ENCODE assay signal across 19 cellular contexts in genomic region chr12:88472248-88472647, GRCh38.
DNase-seq lines count a peak whose midpoint lies in the region; ATAC-seq, FAIRE-seq and TF ChIP-seq lines count a peak whose summit lies in the region.
"Had no signal": no experiment of that assay in that cellular context is flagged by ENCODE, and none has a peak within 500 bp of the region (broad histone marks: within the 10 kb centered on the region; RNA-seq: fewer than 3 reads in every experiment).

No MANE protein-coding gene starts in this region.

- H3K27me3 ChIP-seq in bronchial epithelial cell (ENCODE audit: control insufficient read depth, insufficient read depth, low read length) (no peaks in the 10 kb centered on the region), mesenchymal stem cell (ENCODE audit: control insufficient read depth in 1 of 2, insufficient read depth in 1 of 2, low read length in 2 of 2) (no peaks in the 10 kb centered on the region), heart right ventricle (no peaks in the 10 kb centered on the region), right lobe of liver (no peaks in the 10 kb centered on the region)
- H3K27me3 ChIP-seq: gastrocnemius medialis had no signal

- H3K4me1 ChIP-seq in mesenchymal stem cell (ENCODE audit: control insufficient read depth, insufficient read depth, low read depth, low read length) (no peaks in the 10 kb centered on the region), heart right ventricle (peaks cover 0 to 17% (median 0%) of the 10 kb centered on the region in 9 donors), right lobe of liver (no peaks in the 10 kb centered on the region)
- H3K4me1 ChIP-seq: lower lobe of right lung had no signal

- H3K27ac ChIP-seq in mesenchymal stem cell (ENCODE audit: low read length, poor library complexity, severe bottlenecking) (no peak overlapping the region), heart right ventricle (no peak overlapping the region), right lobe of liver (no peak overlapping the region)
- H3K27ac ChIP-seq: gastrocnemius medialis, lower lobe of right lung had no signal

- no peak overlapping the region for H2BK12ac ChIP-seq in mesenchymal stem cell (ENCODE audit: low read length in 2 of 2)

- TF ChIP-seq CTCF in bronchial epithelial cell (IDR thresholded peaks at IDR 0.05; ENCODE audit: insufficient read depth, low read length, severe bottlenecking), result no peak
- no peak for TF ChIP-seq CTCF in heart right ventricle (IDR thresholded peaks at IDR 0.05)
- no peak for TF ChIP-seq CTCF in right lobe of liver (IDR thresholded peaks at IDR 0.05)

- H3K79me1 ChIP-seq in mesenchymal stem cell (replicated peaks; ENCODE audit: low read length, poor library complexity, severe bottlenecking), result no peaks in the 10 kb centered on the region

- H3K4me3 ChIP-seq in bronchial epithelial cell (ENCODE audit: low read depth, low read length) (no peak overlapping the region), mesenchymal stem cell (ENCODE audit: insufficient read depth in 1 of 2, low read depth in 1 of 2, low read length in 2 of 2) (no peak overlapping the region), heart right ventricle (no peak overlapping the region), right lobe of liver (no peak overlapping the region)
- H3K4me3 ChIP-seq: gastrocnemius medialis, lower lobe of right lung had no signal

- H3K18ac ChIP-seq in mesenchymal stem cell (ENCODE audit: low read depth in 1 of 2, low read length in 2 of 2), result no peak overlapping the region

- no peak overlapping the region for H2BK15ac ChIP-seq in mesenchymal stem cell (ENCODE audit: low read depth, poor library complexity, severe bottlenecking)

- H3K4me2 ChIP-seq in mesenchymal stem cell (ENCODE audit: low read length, poor library complexity, severe bottlenecking), result no peak overlapping the region

- H3K9ac ChIP-seq in mesenchymal stem cell (ENCODE audit: low read length), result peak overlapping the region; percentile 42

- no peak overlapping the region for H4K8ac ChIP-seq in mesenchymal stem cell (ENCODE audit: low read length)

- H2AFZ ChIP-seq in mesenchymal stem cell (ENCODE audit: low read depth, low read length), result no peak overlapping the region

- no peak overlapping the region for H3K14ac ChIP-seq in mesenchymal stem cell (ENCODE audit: low read length in 2 of 2)

- no peak for TF ChIP-seq POLR2A in right lobe of liver (IDR thresholded peaks at IDR 0.05)

- DNase-seq in ELR (ENCODE audit: low read depth) (peak; percentile 52), M059J (ENCODE audit: low read depth) (peak; percentile 22), bronchial epithelial cell (ENCODE audit: low read depth) (peak; percentile 49), mesenchymal stem cell (no peak), posterior cingulate gyrus (no peak), heart right ventricle (no peak), right lobe of liver (no peak), NCI-H510A treated with DMSO at 0.1 percent for 48 hours (lab: John Stamatoyannopoulos, UW) (no peak)
- DNase-seq: activated B cell treated with CpG ODN at 0.5 μM for 24 hours; activated naive CD8-positive, alpha-beta T cell treated with anti-CD3 and anti-CD28 coated beads, Interleukin-2, amount 50 U/mL, for 24 hours; cerebellar nuclear complex; GDM1; KG1; lower lobe of right lung; NCI-H2227 treated with DMSO at 0.1 percent for 48 hours; SHP77; T-helper 17 cell had no signal

- H2BK5ac ChIP-seq in mesenchymal stem cell (ENCODE audit: low read depth, low read length, poor library complexity, severe bottlenecking), result no peak overlapping the region

- H3K9me3 ChIP-seq in mesenchymal stem cell (ENCODE audit: control insufficient read depth, low read length), result no peaks in the 10 kb centered on the region
- peaks cover 0 to 11% (median 5%) of the 10 kb centered on the region in 11 donors for H3K9me3 ChIP-seq in heart right ventricle
- H3K9me3 ChIP-seq in right lobe of liver, result no peaks in the 10 kb centered on the region
- H3K9me3 ChIP-seq: gastrocnemius medialis, lower lobe of right lung had no signal

- no peak for ATAC-seq in heart right ventricle
- ATAC-seq in right lobe of liver, result no peak
- ATAC-seq: activated naive CD8-positive, alpha-beta T cell treated with anti-CD3 and anti-CD28 coated beads, Interleukin-2, amount 50 U/mL, for 24 hours; lower lobe of right lung; T-helper 17 cell had no signal

- no peak overlapping the region for H2BK120ac ChIP-seq in mesenchymal stem cell (ENCODE audit: low read depth, low read length)

- FAIRE-seq in bronchial epithelial cell (lab: Jason Lieb, UNC), result no peak
- FAIRE-seq: GM12891 had no signal

- no peak overlapping the region for H3K23ac ChIP-seq in mesenchymal stem cell (ENCODE audit: low read length in 2 of 2)

- H4K91ac ChIP-seq in mesenchymal stem cell (ENCODE audit: low read length), result no peak overlapping the region

- no peak overlapping the region for H3K4ac ChIP-seq in mesenchymal stem cell (ENCODE audit: low read depth in 1 of 2, low read length in 2 of 2)

- intact Hi-C loops in posterior cingulate gyrus (cut with DNase I) (no loop called here), heart right ventricle (cut with DNase I) (no loop called here), right lobe of liver (cut with DNase I) (no loop called here)

- no peak overlapping the region for H2AK5ac ChIP-seq in mesenchymal stem cell (ENCODE audit: low read length, severe bottlenecking)

- H3K36me3 ChIP-seq in bronchial epithelial cell (ENCODE audit: control insufficient read depth, insufficient read depth, low read length) (no peaks in the 10 kb centered on the region), mesenchymal stem cell (ENCODE audit: control insufficient read depth in 1 of 2, insufficient read depth in 2 of 2, low read depth in 1 of 2, low read length in 2 of 2) (no peaks in the 10 kb centered on the region), heart right ventricle (no peaks in the 10 kb centered on the region), right lobe of liver (peaks cover 0 to 2% (median 0%) of the 10 kb centered on the region in 4 donors)
- H3K36me3 ChIP-seq: gastrocnemius medialis, lower lobe of right lung had no signal

- WGBS in mesenchymal stem cell, result 83% methylated on average over 1 of the region's 2 CpGs
- WGBS in heart right ventricle, 2 donors, result 94 to 95% methylated on average over 2 of the region's 2 CpGs
- whole genome bisulfite sequencing in right lobe of liver (ENCODE audit: insufficient coverage, low coverage, low lambda C conversion rate, missing lambda C conversion rate), result 71% methylated on average over 2 of the region's 2 CpGs

Comparison
In these comparisons a context has a peak if more than half of its experiments do, and no peak if none do; other contexts are left out.
1. DNase-seq: peak in ELR (single experiment), M059J (single experiment) and bronchial epithelial cell (single experiment); none in mesenchymal stem cell (single experiment), posterior cingulate gyrus (0 of 10), heart right ventricle (0 of 2), right lobe of liver (0 of 3) and NCI-H510A treated with DMSO at 0.1 percent for 48 hours (single experiment).